In genomic region chr2:233114421-233114861, GRCh38 we compare ENCODE assay signal across 20 cellular contexts. TPM values are rescaled to one million over a fixed set of nuclear protein-coding genes. Genes with fewer than 3 reads are reported as not detected.
DNase-seq lines count a peak whose midpoint lies in the region; ATAC-seq and TF ChIP-seq lines count a peak whose summit lies in the region.
"Had no signal": no experiment of that assay in that cellular context is flagged by ENCODE, and none has a peak within 500 bp of the region (broad histone marks: within the 10 kb centered on the region; RNA-seq: fewer than 3 reads in every experiment).

No MANE protein-coding gene starts in this region.

- H3K79me2 ChIP-seq in MM.1S (ENCODE audit: low read length): peaks cover 8% of the 10 kb centered on the region; the same call in 1 of the 2 replicates

- no peaks in the 10 kb centered on the region for H3K9me3 Mint-ChIP-seq in activated naive CD4-positive, alpha-beta T cell treated with anti-CD3 and anti-CD28 coated beads, Interleukin-2, amount 50 U/mL, for 24 hours
- no peaks in the 10 kb centered on the region for H3K9me3 Mint-ChIP-seq in activated T-helper 17 cell treated with anti-CD3 and anti-CD28 coated beads, Interleukin-2, amount 50 U/mL, for 72 hours
- no peaks in the 10 kb centered on the region for H3K9me3 Mint-ChIP-seq in naive B cell
- H3K9me3 Mint-ChIP-seq: HFFc6, mesothelial cell of epicardium had no signal

- H3K4me3 ChIP-seq in MM.1S (ENCODE audit: low read length): no peak overlapping the region
- H3K4me3 ChIP-seq: heart right ventricle, ovary, skin epidermis had no signal

- no peak overlapping the region for H3K9ac ChIP-seq in MM.1S (ENCODE audit: low read length)

- no peaks in the 10 kb centered on the region for H3K27me3 ChIP-seq in MM.1S (replicated peaks; ENCODE audit: insufficient read depth, low read length)
- H3K27me3 ChIP-seq: ovary had no signal

- no peak for TF ChIP-seq CTCF in MM.1S (IDR thresholded peaks at IDR 0.05; ENCODE audit: low read length)

- H3K4me1 Mint-ChIP-seq in activated naive CD4-positive, alpha-beta T cell treated with anti-CD3 and anti-CD28 coated beads, Interleukin-2, amount 50 U/mL, for 24 hours: peaks cover 77% of the 10 kb centered on the region
- H3K4me1 Mint-ChIP-seq in activated T-helper 17 cell treated with anti-CD3 and anti-CD28 coated beads, Interleukin-2, amount 50 U/mL, for 72 hours: peaks cover 33% of the 10 kb centered on the region
- peaks cover 50 to 85% (median 57%) of the 10 kb centered on the region in 3 donors for H3K4me1 Mint-ChIP-seq in naive B cell
- H3K4me1 Mint-ChIP-seq: mesothelial cell of epicardium had no signal

- DNase-seq in activated naive CD4-positive, alpha-beta T cell treated with Interleukin-2 at 50 U/mL for 16 hours: no peak
- DNase-seq in naive B cell: no peak
- DNase-seq in HuH-7 (ENCODE audit: low spot score): no peak
- no peak for DNase-seq in ureter (ENCODE audit: low spot score)
- no peak for DNase-seq in NCI-H2227 (lab: John Stamatoyannopoulos, UW; ENCODE audit: unreplicated experiment)
- DNase-seq in MM.1S: no peak
- DNase-seq: activated CD4-positive, CD25-positive, alpha-beta regulatory T cell treated with anti-CD3 and anti-CD28 coated beads, Interleukin-2, amount 50 U/mL, for 72 hours; DMS153; heart right ventricle; HFFc6; NCI-H146; NCI-H446; Right ventricle myocardium superior had no signal

- no peaks in the 10 kb centered on the region for H3K27me3 Mint-ChIP-seq in activated naive CD4-positive, alpha-beta T cell treated with anti-CD3 and anti-CD28 coated beads, Interleukin-2, amount 50 U/mL, for 24 hours
- H3K27me3 Mint-ChIP-seq in activated T-helper 17 cell treated with anti-CD3 and anti-CD28 coated beads, Interleukin-2, amount 50 U/mL, for 72 hours: no peaks in the 10 kb centered on the region
- H3K27me3 Mint-ChIP-seq in naive B cell: no peaks in the 10 kb centered on the region

- no peak overlapping the region for H3K4me2 ChIP-seq in MM.1S (ENCODE audit: low read depth, low read length)

- peaks cover 2% of the 10 kb centered on the region for H3K36me3 Mint-ChIP-seq in activated naive CD4-positive, alpha-beta T cell treated with anti-CD3 and anti-CD28 coated beads, Interleukin-2, amount 50 U/mL, for 24 hours
- H3K36me3 Mint-ChIP-seq in activated T-helper 17 cell treated with anti-CD3 and anti-CD28 coated beads, Interleukin-2, amount 50 U/mL, for 72 hours (ENCODE audit: low read depth): peaks cover 23% of the 10 kb centered on the region
- peaks cover 0 to 16% of the 10 kb centered on the region in 2 donors for H3K36me3 Mint-ChIP-seq in naive B cell
- H3K36me3 Mint-ChIP-seq: brain, mesothelial cell of epicardium had no signal

- H3K27ac Mint-ChIP-seq in activated naive CD4-positive, alpha-beta T cell treated with anti-CD3 and anti-CD28 coated beads, Interleukin-2, amount 50 U/mL, for 24 hours: peak overlapping the region; percentile 86
- H3K27ac Mint-ChIP-seq in activated T-helper 17 cell treated with anti-CD3 and anti-CD28 coated beads, Interleukin-2, amount 50 U/mL, for 72 hours: peak overlapping the region; percentile 63
- peak overlapping the region; percentile 38 to 88 (median 73) for H3K27ac Mint-ChIP-seq in naive B cell
- H3K27ac Mint-ChIP-seq: brain, HFFc6, mesothelial cell of epicardium had no signal

- no peaks in the 10 kb centered on the region for H3K9me3 ChIP-seq in MM.1S (replicated peaks; ENCODE audit: insufficient read depth, low read length)
- H3K9me3 ChIP-seq: heart right ventricle, ovary had no signal

- H4K20me1 ChIP-seq in MM.1S (ENCODE audit: insufficient read depth, low read length): no peaks in the 10 kb centered on the region

- no peak overlapping the region for H2AFZ ChIP-seq in MM.1S (ENCODE audit: low read length)

- H3K4me1 ChIP-seq in MM.1S (ENCODE audit: low read length): no peaks in the 10 kb centered on the region

- H3F3A ChIP-seq in MM.1S (ENCODE audit: insufficient read depth, low read length): no peaks in the 10 kb centered on the region

- no peaks in the 10 kb centered on the region for H3K9me2 ChIP-seq in MM.1S (replicated peaks; ENCODE audit: insufficient read depth, low read length)

- H3K27ac ChIP-seq in MM.1S (ENCODE audit: low read length): no peak overlapping the region
- H3K27ac ChIP-seq: heart right ventricle, HL-60, ovary, skin epidermis had no signal

- H3K36me3 ChIP-seq in MM.1S (replicated peaks; ENCODE audit: insufficient read depth, low read length): no peaks in the 10 kb centered on the region
- H3K36me3 ChIP-seq: ovary had no signal

- peak; percentile 28 for ATAC-seq in activated T-helper 17 cell treated with anti-CD3 and anti-CD28 coated beads, Interleukin-2, amount 50 U/mL, for 72 hours (replicated peaks)
- ATAC-seq in naive B cell (ENCODE audit: low read depth in 2 of 2): no peak
- ATAC-seq: heart right ventricle had no signal

- no peak overlapping the region for H3K4me3 Mint-ChIP-seq in activated naive CD4-positive, alpha-beta T cell treated with anti-CD3 and anti-CD28 coated beads, Interleukin-2, amount 50 U/mL, for 24 hours
- H3K4me3 Mint-ChIP-seq in activated T-helper 17 cell treated with anti-CD3 and anti-CD28 coated beads, Interleukin-2, amount 50 U/mL, for 72 hours: no peak overlapping the region
- H3K4me3 Mint-ChIP-seq in naive B cell: peak overlapping the region in 1 of 8 donors; percentile 15
- H3K4me3 Mint-ChIP-seq: brain, HFFc6, mesothelial cell of epicardium had no signal

RNA-seq across cellular contexts. Expression of gene INPP5D, which starts 54.3 kb away (rescaled TPM):
- 10 to 100 TPM; 81.6 to 89.8 TPM for total RNA-seq in activated T-helper 17 cell treated with anti-CD3 and anti-CD28 coated beads, Interleukin-2, amount 50 U/mL, for 72 hours
- 100 to 1,000 TPM in 4 of 6 donors, 10 to 100 TPM in 2; 56.8 to 230 (median 102) TPM for polyA plus RNA-seq in naive B cell (ENCODE audit: low read depth in 6 of 6)
- 43.4 TPM for total RNA-seq in ureter
